25 cellular contexts compared by ENCODE assay signal in the genomic region with DNA sequence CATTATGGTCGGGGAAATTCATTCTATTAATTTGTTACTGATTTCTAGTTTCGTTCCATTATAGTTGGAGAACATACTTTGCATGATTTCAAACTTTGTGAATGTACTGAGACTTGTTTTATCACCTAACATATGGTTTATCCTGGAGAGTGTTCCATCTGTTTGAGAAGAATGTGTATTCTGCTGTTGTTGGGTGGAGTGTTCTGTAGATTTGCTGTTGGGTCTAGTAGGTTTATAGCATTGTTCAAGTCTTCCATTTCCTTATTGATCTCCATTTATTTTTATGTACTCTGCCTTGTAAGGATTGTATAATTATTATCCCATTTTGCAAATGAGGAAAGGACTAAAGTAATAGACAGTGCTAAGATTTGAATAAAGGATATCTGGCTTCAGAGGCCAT.
"Had no signal": no experiment of that assay in that cellular context is flagged by ENCODE, and none has a peak within 500 bp of the region (broad histone marks: within the 10 kb centered on the region; RNA-seq: fewer than 3 reads in every experiment).

No MANE protein-coding gene starts in this region.

- H3K9me3 ChIP-seq: SJSA1 had no signal

- H3K27ac ChIP-seq: SJSA1 had no signal

- H3K27me3 ChIP-seq: SJSA1 had no signal

- ATAC-seq: activated CD4-positive, CD25-positive, alpha-beta regulatory T cell treated with anti-CD3 and anti-CD28 coated beads, Interleukin-2, amount 50 U/mL, for 24 hours; activated CD8-positive, alpha-beta T cell treated with anti-CD3 and anti-CD28 coated beads for 36 hours; activated T-cell treated with anti-CD3 and anti-CD28 coated beads, Interleukin-2, amount 50 U/mL, for 72 hours; PC-3; SK-N-SH treated with all-trans-retinoic acid at 6 μM for 48 hours had no signal

- FAIRE-seq: RCC 7860 had no signal

- H3K4me1 ChIP-seq: SJSA1 had no signal

- H3K4me3 ChIP-seq: SJSA1 had no signal

- DNase-seq: activated CD4-positive, alpha-beta T cell treated with anti-CD3 and anti-CD28 coated beads for 4 hours; activated CD8-positive, alpha-beta memory T cell treated with anti-CD3 and anti-CD28 coated beads, Interleukin-2, amount 50 U/mL, for 4 hours; activated CD8-positive, alpha-beta T cell treated with anti-CD3 and anti-CD28 coated beads for 36 hours; activated gamma-delta T cell treated with Interleukin-2 at 50 U/mL for 16 hours; activated naive CD4-positive, alpha-beta T cell treated with anti-CD3 and anti-CD28 coated beads, Interleukin-2, amount 10 ng/mL, durations not matched to agents 7 days and 5 days; activated naive CD8-positive, alpha-beta T cell treated with anti-CD3 and anti-CD28 coated beads for 36 hours; activated T-cell treated with anti-CD3 and anti-CD28 coated beads, Interleukin-2, amount 50 U/mL, for 72 hours; anterior cingulate cortex; KG1; NCI-H1092; NCI-H1417 treated with DMSO at 0.1 percent for 48 hours; NCI-H1694; NCI-H2029; NCI-H2107; NCI-H2171 treated with DMSO at 0.1 percent for 48 hours; NCI-H226; NCI-H510A; NCI-H526 treated with DMSO at 0.1 percent for 48 hours; PC-3; SHP77; SW 1271 had no signal
